In the genomic region with DNA sequence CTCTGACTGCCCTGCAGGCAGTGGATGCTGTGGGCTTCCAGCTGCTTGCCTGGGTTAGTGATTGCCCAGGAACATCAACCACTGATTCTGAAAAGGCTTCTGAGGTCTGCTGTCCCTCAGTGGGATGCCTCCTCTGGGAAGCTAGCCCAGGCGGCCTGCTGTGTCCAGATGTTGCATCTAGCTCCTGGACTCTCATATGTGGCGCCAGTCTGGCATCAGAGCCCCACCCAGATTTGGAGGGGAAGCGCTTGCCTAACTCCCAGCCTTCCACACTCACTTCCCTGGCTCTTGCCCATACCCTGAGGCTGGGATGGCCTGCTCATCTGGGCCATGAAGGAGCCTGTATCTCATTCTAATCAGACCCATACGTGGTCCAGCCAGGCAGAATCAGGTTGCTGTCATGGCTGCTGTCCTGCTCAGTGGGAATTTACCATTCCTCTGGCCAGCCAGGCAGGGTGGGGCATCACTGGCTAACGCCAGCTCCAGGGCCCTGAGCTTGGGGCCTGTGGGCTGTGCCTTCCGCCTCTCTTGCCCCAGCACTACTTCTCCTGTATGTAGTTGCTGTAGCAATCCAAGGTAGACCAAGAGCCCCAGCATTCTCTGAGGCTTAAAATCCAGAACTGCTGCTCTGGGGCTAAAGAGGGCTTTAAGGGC, we compare ENCODE assay signal across 13 cellular contexts. TPM values are rescaled to one million over a fixed set of nuclear protein-coding genes. Genes with fewer than 3 reads are reported as not detected.
DNase-seq lines count a peak whose midpoint lies in the region; ATAC-seq and TF ChIP-seq lines count a peak whose summit lies in the region.
"Had no signal": no experiment of that assay in that cellular context is flagged by ENCODE, and none has a peak within 500 bp of the region (broad histone marks: within the 10 kb centered on the region; RNA-seq: fewer than 3 reads in every experiment).

No MANE protein-coding gene starts in this region.

- peaks cover 36 to 47% of the 10 kb centered on the region in 2 donors for H3K36me3 Mint-ChIP-seq in activated T-cell treated with anti-CD3 and anti-CD28 coated beads, Interleukin-2, amount 50 U/mL, for 72 hours (ENCODE audit: insufficient read depth in 2 of 2)
- H3K36me3 Mint-ChIP-seq in activated T-cell treated with anti-CD3 and anti-CD28 coated beads, Interleukin-2, amount 50 U/mL, for 24 hours (ENCODE audit: low read depth) = peaks cover 86% of the 10 kb centered on the region

- H3K27ac Mint-ChIP-seq in activated T-cell treated with anti-CD3 and anti-CD28 coated beads, Interleukin-2, amount 50 U/mL, for 72 hours = peak overlapping the region; percentile 33
- no peak overlapping the region for H3K27ac Mint-ChIP-seq in activated T-cell treated with anti-CD3 and anti-CD28 coated beads, Interleukin-2, amount 50 U/mL, for 24 hours

- peaks cover 5% of the 10 kb centered on the region for H3K27me3 ChIP-seq in transverse colon

- H3K27ac ChIP-seq in transverse colon = peak overlapping the region; percentile 77 to 88 (median 82)
- H3K27ac ChIP-seq: prostate gland had no signal

- in situ Hi-C loops in transverse colon (cut with MboI; ENCODE audit: low pct_ligation_motif_present in 1 of 4, low pct_unique_long_range_greater_than_20kb in 1 of 4, low sequenced_read_pairs in 3 of 4) = loop anchor here in 1 of 4 donors (25.0 kb wide), 1 partner anchor 127 kb away; no protein-coding TSS in a partner anchor

- H3K4me3 ChIP-seq in choroid plexus epithelial cell (ENCODE audit: low read depth, low read length) = no peak overlapping the region
- no peak overlapping the region for H3K4me3 ChIP-seq in lower leg skin (ENCODE audit: low read depth, poor library complexity, severe bottlenecking)
- H3K4me3 ChIP-seq in transverse colon = peak overlapping the region in 1 of 4 donors; percentile 63
- H3K4me3 ChIP-seq: prostate gland had no signal

- no peaks in the 10 kb centered on the region for H3K9me3 ChIP-seq in transverse colon
- H3K9me3 ChIP-seq: prostate gland had no signal

- TF ChIP-seq CTCF in choroid plexus epithelial cell (conservative IDR thresholded peaks at IDR 0.05; ENCODE audit: low read depth, low read length) (no peak), lower leg skin (IDR thresholded peaks at IDR 0.05) (no peak), transverse colon (IDR thresholded peaks at IDR 0.05) (no peak)

- H3K9me3 Mint-ChIP-seq in activated T-cell treated with anti-CD3 and anti-CD28 coated beads, Interleukin-2, amount 50 U/mL, for 72 hours = no peaks in the 10 kb centered on the region
- H3K9me3 Mint-ChIP-seq in activated T-cell treated with anti-CD3 and anti-CD28 coated beads, Interleukin-2, amount 50 U/mL, for 24 hours = no peaks in the 10 kb centered on the region
- H3K9me3 Mint-ChIP-seq: brain had no signal

- no peak for TF ChIP-seq POLR2A in lower leg skin (IDR thresholded peaks at IDR 0.05)
- TF ChIP-seq POLR2A in transverse colon (IDR thresholded peaks at IDR 0.05) = no peak

- no peaks in the 10 kb centered on the region for H3K27me3 Mint-ChIP-seq in activated T-cell treated with anti-CD3 and anti-CD28 coated beads, Interleukin-2, amount 50 U/mL, for 72 hours (ENCODE audit: low read depth)
- H3K27me3 Mint-ChIP-seq in activated T-cell treated with anti-CD3 and anti-CD28 coated beads, Interleukin-2, amount 50 U/mL, for 24 hours = no peaks in the 10 kb centered on the region

- H3K4me1 ChIP-seq in transverse colon = peaks cover 0 to 39% (median 25%) of the 10 kb centered on the region in 4 donors
- H3K4me1 ChIP-seq: prostate gland had no signal

- no peak for TF ChIP-seq EP300 in transverse colon (IDR thresholded peaks at IDR 0.05; ENCODE audit: low read depth)

- intact Hi-C loops in lower leg skin (cut with DNase I; ENCODE audit: low total_unique reads) (no loop called here), transverse colon (cut with DNase I; ENCODE audit: low total_unique reads) (no loop called here)

- no peak for DNase-seq in activated T-cell treated with anti-CD3 and anti-CD28 coated beads, Interleukin-2, amount 50 U/mL, for 72 hours
- DNase-seq in activated T-cell treated with anti-CD3 and anti-CD28 coated beads, Interleukin-2, amount 50 U/mL, for 24 hours = no peak
- DNase-seq in choroid plexus epithelial cell (ENCODE audit: low read depth) = peak; percentile 76
- peak; percentile 72 to 95 for DNase-seq in lower leg skin (ENCODE audit: low spot score in 2 of 2)
- no peak for DNase-seq in transverse colon
- DNase-seq in NCI-H146 treated with DMSO at 0.1 percent for 48 hours (lab: John Stamatoyannopoulos, UW; ENCODE audit: unreplicated experiment) = no peak
- DNase-seq: AML-193, MV-4-11 had no signal

- H3K36me3 ChIP-seq in transverse colon = peaks cover 0 to 11% (median 0%) of the 10 kb centered on the region in 4 donors

- H3K4me1 Mint-ChIP-seq in activated T-cell treated with anti-CD3 and anti-CD28 coated beads, Interleukin-2, amount 50 U/mL, for 72 hours (ENCODE audit: low read depth) = peaks cover 52% of the 10 kb centered on the region
- peaks cover 34% of the 10 kb centered on the region for H3K4me1 Mint-ChIP-seq in activated T-cell treated with anti-CD3 and anti-CD28 coated beads, Interleukin-2, amount 50 U/mL, for 24 hours (ENCODE audit: low read depth)

- H3K4me3 Mint-ChIP-seq in activated T-cell treated with anti-CD3 and anti-CD28 coated beads, Interleukin-2, amount 50 U/mL, for 72 hours = peak overlapping the region; percentile 25 to 35
- no peak overlapping the region for H3K4me3 Mint-ChIP-seq in activated T-cell treated with anti-CD3 and anti-CD28 coated beads, Interleukin-2, amount 50 U/mL, for 24 hours

- ATAC-seq in activated T-cell treated with anti-CD3 and anti-CD28 coated beads, Interleukin-2, amount 50 U/mL, for 72 hours (replicated peaks in 1 of 2) = no peak
- ATAC-seq in HG02623 (IDR thresholded peaks at IDR 0.05; ENCODE audit: unreplicated experiment) (no peak), GM19397 (IDR thresholded peaks at IDR 0.05; ENCODE audit: unreplicated experiment) (no peak)
- ATAC-seq: HCT116 had no signal

- WGBS in lower leg skin, 2 donors = 33 to 40% methylated on average over 4 to 6 of the region's 6 CpGs
- WGBS in transverse colon (ENCODE audit: low coverage in 1 of 2), 2 donors = 70% methylated on average over 6 of the region's 6 CpGs; no CpG with 5 or more reads in 1 of the 2 donors

RNA-seq across cellular contexts. Expression of gene CSF1, which starts 4.1 kb away (rescaled TPM):
- total RNA-seq in activated T-cell treated with anti-CD3 and anti-CD28 coated beads, Interleukin-2, amount 50 U/mL, for 72 hours = 10 to 100 TPM; 46.3 to 83.0 TPM
- 10 to 100 TPM in 3 of 4 donors, 1 to 10 TPM in 1; 9.7 to 41.9 (median 22.0) TPM for total RNA-seq in lower leg skin
- 10 to 100 TPM in 3 of 4 donors, 1 to 10 TPM in 1; 9.7 to 63.1 (median 14.4) TPM for total RNA-seq in transverse colon

Comparison
In these comparisons a context has a peak if more than half of its experiments do, and no peak if none do; other contexts are left out.
1. DNase-seq: peak in choroid plexus epithelial cell (single experiment) and lower leg skin (2 of 2); none in activated T-cell treated with anti-CD3 and anti-CD28 coated beads, Interleukin-2, amount 50 U/mL, for 72 hours (0 of 2), activated T-cell treated with anti-CD3 and anti-CD28 coated beads, Interleukin-2, amount 50 U/mL, for 24 hours (single experiment), transverse colon (single experiment) and NCI-H146 treated with DMSO at 0.1 percent for 48 hours (single experiment).